ENCODE assay signal across 11 cellular contexts in genomic region chr6:89597372-89597771, GRCh38.
"Had no signal": no experiment of that assay in that cellular context is flagged by ENCODE, and none has a peak within 500 bp of the region (broad histone marks: within the 10 kb centered on the region; RNA-seq: fewer than 3 reads in every experiment).

No MANE protein-coding gene starts in this region.

- H3K27ac ChIP-seq: body of pancreas had no signal

- H3K36me3 Mint-ChIP-seq: stimulated activated effector memory CD8-positive, alpha-beta T cell treated with anti-CD3 and anti-CD28 coated beads, Interleukin-12 subunit alpha, Interleukin-12 subunit beta, amount 100 ng/mL, for 72 hours had no signal

- H3K4me3 Mint-ChIP-seq: nephron progenitor cell; stimulated activated effector memory CD8-positive, alpha-beta T cell treated with anti-CD3 and anti-CD28 coated beads, Interleukin-12 subunit alpha, Interleukin-12 subunit beta, amount 100 ng/mL, for 72 hours had no signal

- H3K4me1 ChIP-seq: body of pancreas had no signal

- H3K4me2 ChIP-seq: smooth muscle cell had no signal

- H3K9me3 ChIP-seq: body of pancreas had no signal

- H3K9me3 Mint-ChIP-seq: nephron progenitor cell; stimulated activated effector memory CD8-positive, alpha-beta T cell treated with anti-CD3 and anti-CD28 coated beads, Interleukin-12 subunit alpha, Interleukin-12 subunit beta, amount 100 ng/mL, for 72 hours had no signal

- ATAC-seq: stimulated activated effector memory CD8-positive, alpha-beta T cell treated with anti-CD3 and anti-CD28 coated beads, Interleukin-12 subunit alpha, Interleukin-12 subunit beta, amount 100 ng/mL, for 72 hours had no signal

- H3K27ac Mint-ChIP-seq: nephron progenitor cell had no signal

- DNase-seq: activated CD4-positive, alpha-beta T cell treated with anti-CD3 and anti-CD28 coated beads, Interleukin-2, amount 50 U/mL, for 4 hours; activated CD8-positive, alpha-beta memory T cell treated with anti-CD3 and anti-CD28 coated beads, Interleukin-2, amount 50 U/mL, for 4 hours; activated gamma-delta T cell treated with Interleukin-2 at 50 U/mL for 16 hours; activated T-cell treated with anti-CD3 and anti-CD28 coated beads, Interleukin-2, amount 50 U/mL, for 48 hours; left ventricle myocardium superior; nephron progenitor cell; nucleus accumbens; stimulated activated CD4-positive, alpha-beta T cell treated with anti-CD3 and anti-CD28 coated beads, Interleukin-4, amount 100 ng/mL, for 24 hours had no signal

- H3K4me3 ChIP-seq: body of pancreas, smooth muscle cell had no signal
